1 cellular context compared by ENCODE assay signal in genomic region chr10:102729090-102730026, GRCh38.
A peak's percentile ranks its signal among the peaks of the same experiment; 100 is the strongest.
TF ChIP-seq lines count a peak whose summit lies in the region.

No MANE protein-coding gene starts in this region.

TF ChIP-seq in K562, 482 proteins besides CTCF, POLR2A, EP300 and RAD21 (continued from another document):
- peak; percentile 77 for TF ChIP-seq DEAF1 (CRISPR knock-in tag; IDR thresholded peaks at IDR 0.05)
- no peak for TF ChIP-seq RERE (CRISPR knock-in tag; IDR thresholded peaks at IDR 0.05; ENCODE audit: borderline replicate concordance)
- TF ChIP-seq ZNF584 (CRISPR knock-in tag; IDR thresholded peaks at IDR 0.05; ENCODE audit: low read depth) = no peak
- TF ChIP-seq MYNN (IDR thresholded peaks at IDR 0.05) = 0 out of 2 replicates have a peak, but pooled peaks have one; percentile 20
- no peak for TF ChIP-seq MYNN (CRISPR knock-in tag; IDR thresholded peaks at IDR 0.05)
- no peak for TF ChIP-seq LEF1 (IDR thresholded peaks at IDR 0.05)
- TF ChIP-seq HSF4 (CRISPR knock-in tag; IDR thresholded peaks at IDR 0.05; ENCODE audit: borderline replicate concordance) = no peak
- TF ChIP-seq FOXA3 (CRISPR knock-in tag; conservative IDR thresholded peaks at IDR 0.05 in 1 of 2, IDR thresholded peaks at IDR 0.05 in 1 of 2) = peak in 1 of 2 experiments; percentile 91; a peak in 2 of 4 replicates
- TF ChIP-seq MAZ (CRISPR knock-in tag; conservative IDR thresholded peaks at IDR 0.05 in 1 of 2, IDR thresholded peaks at IDR 0.05 in 1 of 2) = 0 out of 4 replicates have a peak, but pooled peaks of 1 of the 2 experiments have one; percentile 9
- peak; percentile 44; the same call in 1 of the 2 replicates for TF ChIP-seq RB1 (IDR thresholded peaks at IDR 0.05; ENCODE audit: low read depth)
- TF ChIP-seq POLR3A (IDR thresholded peaks at IDR 0.05; ENCODE audit: borderline replicate concordance, extremely low read depth, insufficient read depth, insufficient read length) = no peak
- no peak for TF ChIP-seq DPF2 (IDR thresholded peaks at IDR 0.05)
- TF ChIP-seq ARID2 (IDR thresholded peaks at IDR 0.05) = peak; percentile 58; the same call in 1 of the 2 replicates
- TF ChIP-seq MNT (conservative IDR thresholded peaks at IDR 0.05) = 0 out of 4 replicates have a peak, but pooled peaks of 1 of the 2 experiments have one; percentile 25
- TF ChIP-seq ZBTB33 (CRISPR knock-in tag; IDR thresholded peaks at IDR 0.05) = peak; percentile 65; the same call in 1 of the 2 replicates
- no peak for TF ChIP-seq HMG20A (CRISPR knock-in tag; conservative IDR thresholded peaks at IDR 0.05)
- no peak for TF ChIP-seq HLTF (IDR thresholded peaks at IDR 0.05)
- peak; percentile 80 for TF ChIP-seq SMC3 (conservative IDR thresholded peaks at IDR 0.05; ENCODE audit: insufficient read depth, low read depth, low read length)
- no peak for TF ChIP-seq ZBTB34 (CRISPR knock-in tag; IDR thresholded peaks at IDR 0.05)
- TF ChIP-seq CC2D1A (IDR thresholded peaks at IDR 0.05) = peak; percentile 55; the same call in 1 of the 2 replicates
- TF ChIP-seq ETV6 (IDR thresholded peaks at IDR 0.05; ENCODE audit: borderline replicate concordance in 1 of 2, low read depth in 2 of 2, low read length in 1 of 2) = no peak
- TF ChIP-seq ETV6 (CRISPR knock-in tag; IDR thresholded peaks at IDR 0.05; ENCODE audit: borderline replicate concordance) = no peak
- TF ChIP-seq STAG1 (CRISPR knock-in tag; IDR thresholded peaks at IDR 0.05; ENCODE audit: borderline replicate concordance) = peak; percentile 75; the same call in 1 of the 2 replicates
- TF ChIP-seq POLR2G (IDR thresholded peaks at IDR 0.05; ENCODE audit: low read depth, low read length) = peak; percentile 36; the same call in 1 of the 2 replicates
